8 cellular contexts compared by ENCODE assay signal in genomic region chr4:16196482-16197393, GRCh38. TPM values are rescaled to one million over a fixed set of nuclear protein-coding genes. Genes with fewer than 3 reads are reported as not detected.
A peak's percentile ranks its signal among the peaks of the same experiment; 100 is the strongest.
DNase-seq lines count a peak whose midpoint lies in the region; ATAC-seq and TF ChIP-seq lines count a peak whose summit lies in the region.

No MANE protein-coding gene starts in this region.

- no peaks in the 10 kb centered on the region for H3K27me3 ChIP-seq in GM06990 (replicated peaks; ENCODE audit: control insufficient read depth, insufficient read depth, low read length)
- H3K27me3 ChIP-seq in NT2/D1 (ENCODE audit: insufficient read depth, insufficient read length) = no peaks in the 10 kb centered on the region
- no peaks in the 10 kb centered on the region for H3K27me3 ChIP-seq in effector memory CD4-positive, alpha-beta T cell (replicated peaks; ENCODE audit: control insufficient read depth, insufficient read depth, low read length, poor library complexity, severe bottlenecking)

- no peaks in the 10 kb centered on the region for H3K9me3 Mint-ChIP-seq in naive B cell

- no peaks in the 10 kb centered on the region for H3K9me3 ChIP-seq in NT2/D1 (ENCODE audit: insufficient read depth, low read length)
- no peaks in the 10 kb centered on the region for H3K9me3 ChIP-seq in effector memory CD4-positive, alpha-beta T cell (ENCODE audit: control insufficient read depth, low read length)

- H3K27ac Mint-ChIP-seq in naive B cell = peak overlapping the region; percentile 18 to 72 (median 64)

- H3K9ac ChIP-seq in NT2/D1 (ENCODE audit: insufficient read length, low read depth) = no peak overlapping the region

- ATAC-seq in HG02852 (IDR thresholded peaks at IDR 0.05; ENCODE audit: unreplicated experiment) (peak; percentile 76), esophagus mucosa (peak; percentile 92), naive B cell (ENCODE audit: low read depth in 2 of 2) (peak; percentile 96 to 97)

- no peaks in the 10 kb centered on the region for H3K4me1 ChIP-seq in NT2/D1 (ENCODE audit: insufficient read depth, insufficient read length)
- H3K4me1 ChIP-seq in effector memory CD4-positive, alpha-beta T cell (ENCODE audit: control insufficient read depth, insufficient read depth, low read length, poor library complexity, severe bottlenecking) = no peaks in the 10 kb centered on the region

- H3K4me1 Mint-ChIP-seq in naive B cell = peaks cover 21 to 54% (median 43%) of the 10 kb centered on the region in 3 donors

- H3K4me3 ChIP-seq in GM06990 (replicated peaks; ENCODE audit: low read depth, low read length) = no peak overlapping the region
- H3K4me3 ChIP-seq in NT2/D1 (ENCODE audit: insufficient read length, low read depth) = no peak overlapping the region
- H3K4me3 ChIP-seq in effector memory CD4-positive, alpha-beta T cell (ENCODE audit: insufficient read depth, low read depth, low read length, poor library complexity, severe bottlenecking) = no peak overlapping the region

- TF ChIP-seq CTCF in GM06990 (IDR thresholded peaks at IDR 0.05; ENCODE audit: insufficient read depth, low read length, poor library complexity, severe bottlenecking) = peak; percentile 4

- H3K27me3 Mint-ChIP-seq in naive B cell = no peaks in the 10 kb centered on the region

- peak overlapping the region; percentile 1 to 72 (median 44) for H3K4me3 Mint-ChIP-seq in naive B cell

- DNase-seq in GM06990 (ENCODE audit: extremely low read depth, insufficient read length) (no peak), NT2/D1 (ENCODE audit: low read depth, low spot score) (peak; percentile 39), naive B cell (peak; percentile 54), UCSD-AML1 (lab: John Stamatoyannopoulos, UW; ENCODE audit: unreplicated experiment) (no peak)
- DNase-seq in effector CD8-positive, alpha-beta T cell (lab: John Stamatoyannopoulos, UW) = no peak
- no peak for DNase-seq in effector memory CD4-positive, alpha-beta T cell

- H3K27ac ChIP-seq in effector memory CD4-positive, alpha-beta T cell (ENCODE audit: insufficient read depth, low read length, poor library complexity, severe bottlenecking) = no peak overlapping the region

- H3K36me3 ChIP-seq in GM06990 (ENCODE audit: control insufficient read depth, insufficient read depth, low read length) (no peaks in the 10 kb centered on the region), NT2/D1 (ENCODE audit: insufficient read depth, insufficient read length, low read length) (no peaks in the 10 kb centered on the region)
- peaks cover 7% of the 10 kb centered on the region for H3K36me3 ChIP-seq in effector memory CD4-positive, alpha-beta T cell (ENCODE audit: control insufficient read depth, insufficient read depth, low read length)

- H3K36me3 Mint-ChIP-seq in naive B cell = peaks cover 0 to 8% of the 10 kb centered on the region in 2 donors

RNA-seq across cellular contexts. Expression of gene TAPT1, which starts 29.5 kb away (rescaled TPM):
- total RNA-seq in esophagus mucosa = 12.9 TPM
- polyA plus RNA-seq in naive B cell (ENCODE audit: low read depth in 6 of 6) = 100 to 1,000 TPM; 119 to 235 (median 190) TPM

Comparison
In these comparisons a context has a peak if more than half of its experiments do, and no peak if none do; other contexts are left out.
1. DNase-seq: peak in NT2/D1 (single experiment) and naive B cell (single experiment); none in GM06990 (single experiment), UCSD-AML1 (single experiment), effector CD8-positive, alpha-beta T cell (single experiment) and effector memory CD4-positive, alpha-beta T cell (0 of 3).
2. Peak in every context shown above with its lines, with median percentiles within 50 percentile points of each other: ATAC-seq.